1 cellular context compared by ENCODE assay signal in genomic region chr20:49831770-49832631, GRCh38.
TF ChIP-seq lines count a peak whose summit lies in the region.

No MANE protein-coding gene starts in this region.

TF ChIP-seq in liver, 16 proteins besides CTCF, POLR2A, EP300 and RAD21 (continued from another document):
- no peak for TF ChIP-seq REST (IDR thresholded peaks at IDR 0.05)
- TF ChIP-seq FOXA1 (IDR thresholded peaks at IDR 0.05) = no peak
